ENCODE assay signal across 19 cellular contexts in the genomic region with DNA sequence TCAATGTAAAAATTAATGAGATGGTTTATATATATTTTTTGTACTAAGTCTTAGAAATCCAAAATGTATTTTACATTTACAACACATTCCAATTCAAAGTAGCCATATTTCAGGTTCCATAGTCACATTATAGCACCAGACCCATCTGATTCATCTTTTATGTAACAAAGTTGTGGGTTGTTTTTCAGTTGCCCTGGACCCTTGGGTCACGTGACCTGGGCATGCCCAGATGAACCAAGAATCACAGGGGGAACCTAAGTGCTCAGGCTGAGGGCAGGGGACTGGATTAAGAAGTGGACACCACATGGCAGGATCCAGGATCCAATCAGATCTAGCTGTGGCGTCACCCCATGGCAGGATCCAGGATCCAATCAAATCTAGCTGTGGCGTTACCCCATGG. TPM values are rescaled to one million over a fixed set of nuclear protein-coding genes. Genes with fewer than 3 reads are reported as not detected.
DNase-seq lines count a peak whose midpoint lies in the region; ATAC-seq, FAIRE-seq and TF ChIP-seq lines count a peak whose summit lies in the region.
"Had no signal": no experiment of that assay in that cellular context is flagged by ENCODE, and none has a peak within 500 bp of the region (broad histone marks: within the 10 kb centered on the region; RNA-seq: fewer than 3 reads in every experiment).

No MANE protein-coding gene starts in this region.

- POLR2A ChIA-PET in A549 (lab: Yijun Ruan, JAX): no interaction called here
- POLR2A ChIA-PET in HepG2 (lab: Yijun Ruan, JAX): no interaction called here

- peaks cover 13% of the 10 kb centered on the region; the same call in 2 of the 3 replicates for H3K4me1 ChIP-seq in A549
- peaks cover 86% of the 10 kb centered on the region for H3K4me1 ChIP-seq in OCI-LY3 (ENCODE audit: low read length)
- peaks cover 14% of the 10 kb centered on the region for H3K4me1 ChIP-seq in HepG2 (ENCODE audit: insufficient read depth, low read length)
- H3K4me1 ChIP-seq: HAP-1 had no signal

- intact Hi-C loops in HepG2 (cut with micrococcal nuclease; ENCODE audit: unreplicated experiment): no loop called here

- no peak for TF ChIP-seq POLR2A in A549 (IDR thresholded peaks at IDR 0.05; ENCODE audit: low read length)
- TF ChIP-seq POLR2A in HepG2 (IDR thresholded peaks at IDR 0.05; ENCODE audit: insufficient read depth in 1 of 2, low read depth in 2 of 2, low read length in 2 of 2): no peak

- H4K20me1 ChIP-seq in OCI-LY3 (ENCODE audit: insufficient read depth, low read length) (no peaks in the 10 kb centered on the region), HepG2 (ENCODE audit: insufficient read depth, low read length) (no peaks in the 10 kb centered on the region)

- H3K9me3 ChIP-seq in A549: 0 out of 3 replicates have a peak, but pooled peaks cover 2% of the 10 kb centered on the region
- peaks cover 11% of the 10 kb centered on the region for H3K9me3 ChIP-seq in OCI-LY3 (ENCODE audit: insufficient read depth, low read length)
- peaks cover 10% of the 10 kb centered on the region for H3K9me3 ChIP-seq in HepG2 (ENCODE audit: low read length)
- H3K9me3 ChIP-seq: HAP-1, SK-N-SH had no signal

- H2AFZ ChIP-seq in OCI-LY3 (ENCODE audit: low read depth, low read length): no peak overlapping the region
- peak overlapping the region; percentile 25 for H2AFZ ChIP-seq in HepG2 (ENCODE audit: low read length)

- H3K79me2 ChIP-seq in OCI-LY3 (ENCODE audit: low read length) (peaks cover 15% of the 10 kb centered on the region; the same call in 1 of the 2 replicates), HepG2 (ENCODE audit: insufficient read depth, low read length) (no peaks in the 10 kb centered on the region)

- CTCF ChIA-PET in A549 (lab: Yijun Ruan, JAX) (interaction anchor here (0.9 to 1.3 kb wide), 3 partner anchors 16 to 114 kb away, joined by 3 to 5 read pairs (median 5); no protein-coding TSS in a partner anchor), HepG2 (lab: Yijun Ruan, JAX; ENCODE audit: low intra/inter-chr PET ratio, low total read pairs) (no interaction called here)

- TF ChIP-seq RAD21 in A549 (conservative IDR thresholded peaks at IDR 0.05 in 1 of 2, IDR thresholded peaks at IDR 0.05 in 1 of 2): no peak
- no peak for TF ChIP-seq RAD21 in HepG2 (CRISPR knock-in tag; IDR thresholded peaks at IDR 0.05)

- H3K27me3 ChIP-seq in OCI-LY3 (ENCODE audit: low read depth, low read length): no peaks in the 10 kb centered on the region
- H3K27me3 ChIP-seq in HepG2 (ENCODE audit: control insufficient read depth in 1 of 2, insufficient read depth in 2 of 2, low read length in 2 of 2): no peaks in the 10 kb centered on the region; a peak in 1 of 5 replicates

- no peak overlapping the region for H3K4me2 ChIP-seq in A549
- no peak overlapping the region for H3K4me2 ChIP-seq in OCI-LY3 (ENCODE audit: low read length)
- peak overlapping the region; percentile 25 for H3K4me2 ChIP-seq in HepG2 (ENCODE audit: low read depth, low read length)
- H3K4me2 ChIP-seq: SK-N-SH had no signal

- H3K4me3 ChIP-seq in A549 (no peak overlapping the region), OCI-LY3 (ENCODE audit: low read length) (no peak overlapping the region), HepG2 (replicated peaks in 1 of 3; ENCODE audit: insufficient read depth in 1 of 3, low read depth in 2 of 3, low read length in 3 of 3) (no peak overlapping the region)
- H3K4me3 ChIP-seq: GM23248, HAP-1 had no signal

- H3K36me3 ChIP-seq in OCI-LY3 (replicated peaks; ENCODE audit: low read depth, low read length) (peaks cover 21% of the 10 kb centered on the region), HepG2 (replicated peaks in 1 of 2; ENCODE audit: control insufficient read depth in 1 of 2, insufficient read depth in 2 of 2, low read length in 2 of 2) (no peaks in the 10 kb centered on the region)
- H3K36me3 ChIP-seq: HAP-1 had no signal

- FAIRE-seq in A549 (lab: Jason Lieb, UNC) (no peak), GM19239 (lab: Jason Lieb, UNC) (peak; percentile 42), HepG2 (lab: Jason Lieb, UNC) (no peak)

- no peak overlapping the region for H3K9ac ChIP-seq in OCI-LY3 (ENCODE audit: low read length)
- H3K9ac ChIP-seq in HepG2 (ENCODE audit: insufficient read depth, low read depth, low read length): no peak overlapping the region
- H3K9ac ChIP-seq: GM23248, SK-N-SH had no signal

- TF ChIP-seq CTCF in A549 (IDR thresholded peaks at IDR 0.05) (no peak), OCI-LY3 (IDR thresholded peaks at IDR 0.05; ENCODE audit: low read depth, low read length) (no peak), HepG2 (CRISPR knock-in tag; IDR thresholded peaks at IDR 0.05) (no peak)

- in situ Hi-C loops in HepG2 (cut with HindIII; ENCODE audit: extremely low pct_ligation_motif_present, low pct_unique_long_range_greater_than_20kb): loop anchor here (25.0 kb wide), 1 partner anchor 280 kb away; a partner anchor contains a TSS

- DNase-seq in A549 (ENCODE audit: low read depth in 1 of 2, low spot score in 1 of 2) (no peak), GM19239 (ENCODE audit: insufficient read length, low spot score) (no peak), HepG2 (ENCODE audit: low spot score) (no peak), medulla oblongata (ENCODE audit: extremely low spot score) (no peak)
- no peak for DNase-seq in activated naive CD4-positive, alpha-beta T cell treated with Interleukin-2 at 50 U/mL for 16 hours
- DNase-seq: CD4-positive, CD25-positive, alpha-beta regulatory T cell; EL; GF-D8; GM23248; MM.1S; NCI-H1092; NCI-H1436; NCI-H2107; SIG-M5; SK-N-SH had no signal

- H3K27ac ChIP-seq in A549 (no peak overlapping the region), OCI-LY3 (ENCODE audit: low read length) (peak overlapping the region; percentile 98), HepG2 (ENCODE audit: extremely low read length, insufficient read depth, low read length) (no peak overlapping the region)
- H3K27ac ChIP-seq: GM23248, RWPE1 had no signal

- ATAC-seq in A549 (no peak), HepG2 (peak; percentile 44; the same call in 2 of the 3 replicates), GM21515 (IDR thresholded peaks at IDR 0.05; ENCODE audit: unreplicated experiment) (no peak)

- no TSS peak for BruUV-seq in HepG2 (replicated peaks; lab: Mats Ljungman, UMichigan)

- no peak for TF ChIP-seq EP300 in A549 (IDR thresholded peaks at IDR 0.05)
- TF ChIP-seq EP300 in HepG2 (IDR thresholded peaks at IDR 0.05; ENCODE audit: low read depth in 2 of 2, low read length in 2 of 2): no peak
- TF ChIP-seq EP300 in HepG2 (CRISPR knock-in tag; IDR thresholded peaks at IDR 0.05; ENCODE audit: borderline replicate concordance): no peak

- WGBS in A549 (ENCODE audit: missing lambda C conversion rate): 80% methylated on average over 3 of the region's 3 CpGs
- 72% methylated on average over 3 of the region's 3 CpGs for WGBS in HepG2 (ENCODE audit: low lambda C conversion rate)

TF ChIP-seq in A549, 52 proteins besides CTCF, POLR2A, EP300 and RAD21 (continues in another document):
- TF ChIP-seq, protein P1, sequence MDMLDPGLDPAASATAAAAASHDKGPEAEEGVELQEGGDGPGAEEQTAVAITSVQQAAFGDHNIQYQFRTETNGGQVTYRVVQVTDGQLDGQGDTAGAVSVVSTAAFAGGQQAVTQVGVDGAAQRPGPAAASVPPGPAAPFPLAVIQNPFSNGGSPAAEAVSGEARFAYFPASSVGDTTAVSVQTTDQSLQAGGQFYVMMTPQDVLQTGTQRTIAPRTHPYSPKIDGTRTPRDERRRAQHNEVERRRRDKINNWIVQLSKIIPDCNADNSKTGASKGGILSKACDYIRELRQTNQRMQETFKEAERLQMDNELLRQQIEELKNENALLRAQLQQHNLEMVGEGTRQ (IDR thresholded peaks at IDR 0.05): 0 out of 2 replicates have a peak, but pooled peaks have one; percentile 13
- TF ChIP-seq POLR2AphosphoS2 (conservative IDR thresholded peaks at IDR 0.05; ENCODE audit: low read length): no peak

TF ChIP-seq in HepG2, 621 proteins besides CTCF, POLR2A, EP300 and RAD21 (continues in another document):
- TF ChIP-seq RAD51 (IDR thresholded peaks at IDR 0.05; ENCODE audit: borderline replicate concordance) (peak; percentile 81), ZEB1 (IDR thresholded peaks at IDR 0.05; ENCODE audit: insufficient replicate concordance, low read depth) (no peak)

RNA-seq across cellular contexts. Expression of a gene that starts 44.9 kb away (rescaled TPM):
- polyA plus RNA-seq in A549 (2011; rRNA removed): 152 and 180 TPM in 2 replicates
- polyA plus RNA-seq in A549 (2012; cell fraction: cytosol; rRNA removed): 72.8 and 73.2 TPM in 2 replicates
- polyA plus RNA-seq in A549 (2012; cell fraction: nucleus; rRNA removed): 23.8 and 34.1 TPM in 2 replicates
- 105 to 115 TPM (median 108 TPM) in 3 replicates for polyA plus RNA-seq in A549 (2017; fragmentation: RNase III; extraction: RNeasy Plus Mini Kit Qiagen cat#74134 plus additional on column Dnase treatment)
- 19.1 and 26.4 TPM in 2 replicates for polyA minus RNA-seq in A549 (2011; rRNA and poly(A)+ RNA removed)
- total RNA-seq in HepG2 (2016; rRNA removed; fragmentation: Illumina TruSeq; extraction: Trizol): 299 and 369 TPM in 2 replicates
- 264 and 285 TPM in 2 replicates for total RNA-seq in HepG2 (2016; cell fraction: cytosol; rRNA removed; fragmentation: Illumina TruSeq; extraction: Trizol; ENCODE audit: low read depth)
- 309 and 377 TPM in 2 replicates for total RNA-seq in HepG2 (2016; cell fraction: insoluble cytoplasmic fraction; rRNA removed; fragmentation: Illumina TruSeq; extraction: Trizol)
- 307 and 313 TPM in 2 replicates for total RNA-seq in HepG2 (2016; cell fraction: membrane; rRNA removed; fragmentation: Illumina TruSeq; extraction: Trizol)
- total RNA-seq in HepG2 (2016; cell fraction: nucleus; rRNA removed; fragmentation: Illumina TruSeq; extraction: Trizol): 175 and 186 TPM in 2 replicates
- 179 and 216 TPM in 2 replicates for polyA plus RNA-seq in HepG2 (2011; rRNA removed)
- polyA plus RNA-seq in HepG2 (2011; cell fraction: cytosol; rRNA removed): 94.3 and 126 TPM in 2 replicates
- polyA plus RNA-seq in HepG2 (2011; cell fraction: nucleus; rRNA removed): 54.4 and 62.6 TPM in 2 replicates
- 148 and 182 TPM in 2 replicates for polyA plus RNA-seq in HepG2 (2012)
- 325 and 381 TPM in 2 replicates for polyA plus RNA-seq in HepG2 (2016; cell fraction: cytosol; fragmentation: Illumina TruSeq; extraction: Trizol; ENCODE audit: low read depth)
- 331 and 354 TPM in 2 replicates for polyA plus RNA-seq in HepG2 (2016; cell fraction: insoluble cytoplasmic fraction; fragmentation: Illumina TruSeq; extraction: Trizol; ENCODE audit: low read depth)
- polyA plus RNA-seq in HepG2 (2016; cell fraction: membrane; fragmentation: Illumina TruSeq; extraction: Trizol; ENCODE audit: low read depth): 233 and 259 TPM in 2 replicates
- 182 and 183 TPM in 2 replicates for polyA plus RNA-seq in HepG2 (2016; cell fraction: nucleus; fragmentation: Illumina TruSeq; extraction: Trizol; ENCODE audit: insufficient read depth, low read depth)
- polyA minus RNA-seq in HepG2 (2011; rRNA and poly(A)+ RNA removed; ENCODE audit: low replicate concordance): 35.8 and 38.7 TPM in 2 replicates
- 26.0 and 35.7 TPM in 2 replicates for polyA minus RNA-seq in HepG2 (2011; cell fraction: cytosol; rRNA and poly(A)+ RNA removed)
- 279 and 305 TPM in 2 replicates for polyA minus RNA-seq in HepG2 (2011; cell fraction: nucleus; rRNA and poly(A)+ RNA removed)
